Comparison of ENCODE assay signal across 1 cellular context in genomic region chr5:22736443-22736842, GRCh38.
TF ChIP-seq lines count a peak whose summit lies in the region.

No MANE protein-coding gene starts in this region.

TF ChIP-seq in H1, 55 proteins besides CTCF, POLR2A, EP300 and RAD21 (continued from another document):
- TF ChIP-seq SP2 (IDR thresholded peaks at IDR 0.05; ENCODE audit: low read length) = no peak
